ENCODE assay signal across 8 cellular contexts in the genomic region with DNA sequence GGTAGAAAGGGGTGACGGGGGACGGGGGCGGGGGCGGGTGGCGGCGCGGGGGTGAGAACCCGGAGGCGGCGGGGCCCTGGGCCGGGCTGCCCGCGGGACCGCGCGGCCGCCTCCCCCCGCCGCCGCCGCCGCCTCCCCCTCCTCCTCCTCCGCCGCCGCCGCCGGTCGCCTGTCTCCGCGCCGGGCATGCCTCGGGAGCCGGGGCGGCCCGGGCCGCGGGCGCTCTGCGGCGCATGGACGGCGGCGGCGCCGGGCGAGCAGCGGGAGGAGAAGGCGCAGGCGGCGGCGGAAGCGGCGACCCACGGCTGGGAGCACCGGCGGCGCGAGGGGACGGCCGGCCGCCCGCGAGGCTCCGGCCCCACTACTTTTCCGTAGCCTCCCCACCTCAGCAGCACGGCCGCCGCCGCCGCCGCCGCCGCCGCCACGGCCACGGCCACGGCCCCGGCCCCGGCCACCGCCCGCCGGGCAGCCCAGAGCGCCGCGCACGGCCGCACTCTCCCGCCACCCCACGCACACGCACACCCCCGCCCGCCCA. TPM values are rescaled to one million over a fixed set of nuclear protein-coding genes. Genes with fewer than 3 reads are reported as not detected.
DNase-seq lines count a peak whose midpoint lies in the region; ATAC-seq, FAIRE-seq and TF ChIP-seq lines count a peak whose summit lies in the region.

Gene NPAS3 (plus strand): TSS at position 161 of the 535 bp plus-strand sequence.

- H2AK5ac ChIP-seq in H1 (ENCODE audit: low read depth, low read length): no peak within 1 kb of the TSS

- no peak within 1 kb of the TSS for H2BK15ac ChIP-seq in H1 (ENCODE audit: low read length)

- H3K23ac ChIP-seq in H1 (ENCODE audit: insufficient read length): no peak within 1 kb of the TSS

- CTCF ChIA-PET in activated CD4-positive, alpha-beta T cell treated with anti-CD3 and anti-CD28 coated beads for 36 hours (lab: Charles Lee): no interaction called here
- CTCF ChIA-PET in H1 (lab: Charles Lee; ENCODE audit: partially characterized antibody): interaction anchor here (0.6 kb wide), 3 partner anchors 14 to 1368 kb away, joined by 3 read pairs; no protein-coding TSS in a partner anchor

- H3K4me2 ChIP-seq in H1 (ENCODE audit: insufficient read depth in 1 of 2, low read depth in 2 of 2, low read length in 2 of 2): peak within 1 kb of the TSS; percentile 79 to 87

- H2BK12ac ChIP-seq in H1 (ENCODE audit: low read depth, low read length): no peak within 1 kb of the TSS

- no peaks in the 10 kb centered on the region for H3K9me3 ChIP-seq in H1 (ENCODE audit: insufficient read depth in 2 of 2, low read depth in 1 of 2, low read length in 1 of 2)

- 0 out of 2 replicates have a peak within 1 kb of the TSS, but pooled peaks have one; percentile 25 for H4K8ac ChIP-seq in H1 (ENCODE audit: extremely low read depth, insufficient read depth, low read length)

- no peak for FAIRE-seq in H1 (lab: Jason Lieb, UNC)

- H3K27ac Mint-ChIP-seq in activated CD4-positive, alpha-beta T cell treated with anti-CD3 and anti-CD28 coated beads for 36 hours: no peak within 1 kb of the TSS

- no peak within 1 kb of the TSS for H2BK120ac ChIP-seq in H1 (replicated peaks; ENCODE audit: low read depth, low read length)

- H2BK5ac ChIP-seq in H1 (ENCODE audit: low read depth, low read length): no peak within 1 kb of the TSS

- no peak within 1 kb of the TSS for H3K56ac ChIP-seq in H1 (replicated peaks; ENCODE audit: insufficient read length, low read depth, low read length)

- TF ChIP-seq CTCF in H1 (IDR thresholded peaks at IDR 0.05; ENCODE audit: control extremely low read depth in 1 of 3, insufficient read depth in 1 of 3, low read depth in 1 of 3, low read length in 3 of 3): no peak

- no peak within 1 kb of the TSS for H3K27ac ChIP-seq in H1 (ENCODE audit: low read depth, low read length)

- H3K9me3 Mint-ChIP-seq in activated CD4-positive, alpha-beta T cell treated with anti-CD3 and anti-CD28 coated beads for 36 hours (ENCODE audit: low read depth): no peaks in the 10 kb centered on the region

- peak within 1 kb of the TSS; percentile 40 to 75 (median 53) for H3K4me3 ChIP-seq in H1 (ENCODE audit: extremely low read depth in 1 of 4, insufficient read depth in 2 of 4, low read depth in 3 of 4, low read length in 4 of 4)

- H4K20me1 ChIP-seq in H1 (replicated peaks in 1 of 2; ENCODE audit: control insufficient read depth in 1 of 2, insufficient read depth in 2 of 2, low read length in 2 of 2): peaks cover 0 to 4% of the 10 kb centered on the region in 2 experiments

- H3K79me2 ChIP-seq in H1 (ENCODE audit: control insufficient read depth in 1 of 2, insufficient read depth in 2 of 2, low read length in 2 of 2): no peaks in the 10 kb centered on the region

- no peak for TF ChIP-seq EP300 in H1 (IDR thresholded peaks at IDR 0.05; ENCODE audit: borderline replicate concordance in 1 of 2, low read depth in 2 of 2, low read length in 2 of 2)

- peaks cover 49% of the 10 kb centered on the region for H3K27me3 Mint-ChIP-seq in activated CD4-positive, alpha-beta T cell treated with anti-CD3 and anti-CD28 coated beads for 36 hours

- H3K14ac ChIP-seq in H1 (ENCODE audit: insufficient read length): no peak within 1 kb of the TSS

- no peaks in the 10 kb centered on the region for H3K79me1 ChIP-seq in H1 (ENCODE audit: low read depth, low read length)

- H3K4me1 ChIP-seq in H1 (replicated peaks in 1 of 4; ENCODE audit: control insufficient read depth in 3 of 4, insufficient read depth in 4 of 4, low read length in 3 of 4): peaks cover 3 to 16% (median 11%) of the 10 kb centered on the region in 4 experiments; a peak in 6 of 7 replicates

- H2BK20ac ChIP-seq in H1 (ENCODE audit: low read length): no peak within 1 kb of the TSS

- POLR2A ChIA-PET in activated CD4-positive, alpha-beta T cell treated with anti-CD3 and anti-CD28 coated beads for 36 hours (lab: Charles Lee): no interaction called here
- POLR2A ChIA-PET in H1 (lab: Charles Lee; ENCODE audit: partially characterized antibody): interaction anchor here (1.2 kb wide), 1 partner anchor 12 kb away, joined by 3 read pairs; no protein-coding TSS in a partner anchor

- no peak within 1 kb of the TSS for H4K91ac ChIP-seq in H1 (replicated peaks; ENCODE audit: insufficient read length, low read length)

- no peak within 1 kb of the TSS for H4K5ac ChIP-seq in H1 (ENCODE audit: insufficient read length, low read depth, low read length)

- H3K18ac ChIP-seq in H1 (ENCODE audit: extremely low read depth, low read length): peak within 1 kb of the TSS; percentile 32; the same call in 1 of the 2 replicates

- DNase-seq in activated CD4-positive, alpha-beta T cell treated with anti-CD3 and anti-CD28 coated beads for 36 hours: peak; percentile 10
- no peak for DNase-seq in activated CD4-positive, alpha-beta T cell treated with anti-CD3 and anti-CD28 coated beads, Interleukin-2, amount 50 U/mL, for 1 hour
- peak; percentile 54 for DNase-seq in NCI-H774 (lab: John Stamatoyannopoulos, UW)
- no peak for DNase-seq in H1 (ENCODE audit: low read depth in 1 of 2, low spot score in 2 of 2)
- peak; percentile 25 for DNase-seq in myocyte (ENCODE audit: low read depth)
- DNase-seq in activated effector memory CD4-positive, alpha-beta T cell treated with anti-CD3 and anti-CD28 coated beads, Interleukin-2, amount 50 U/mL, for 16 hours: no peak

- H3K9ac ChIP-seq in H1 (replicated peaks in 1 of 4; ENCODE audit: extremely low read depth in 1 of 4, low read depth in 3 of 4, low read length in 3 of 4): peak within 1 kb of the TSS in 3 of 4 experiments; percentile 42 to 79 (median 61); a peak in 3 of 7 replicates

- H3K27me3 ChIP-seq in H1 (replicated peaks in 1 of 4; ENCODE audit: control insufficient read depth in 3 of 4, extremely low read depth in 1 of 4, insufficient read depth in 3 of 4, low read length in 3 of 4): peaks cover 8 to 46% (median 37%) of the 10 kb centered on the region in 4 experiments

- ATAC-seq in activated CD4-positive, alpha-beta T cell treated with anti-CD3 and anti-CD28 coated beads for 36 hours: no peak
- ATAC-seq in GM21723 (IDR thresholded peaks at IDR 0.05; ENCODE audit: unreplicated experiment) (no peak), GM21381 (IDR thresholded peaks at IDR 0.05; ENCODE audit: unreplicated experiment) (no peak)

- no peak within 1 kb of the TSS for H3K4ac ChIP-seq in H1 (replicated peaks; ENCODE audit: insufficient read length, low read depth, low read length)

- no peak within 1 kb of the TSS for H2AFZ ChIP-seq in H1 (ENCODE audit: low read length)

- peaks cover 19% of the 10 kb centered on the region for H3K23me2 ChIP-seq in H1 (ENCODE audit: low read depth, low read length)

- no peak for TF ChIP-seq POLR2A in H1 (IDR thresholded peaks at IDR 0.05; ENCODE audit: control extremely low read depth in 1 of 2, low read depth in 2 of 2, low read length in 2 of 2)

- no peak for TF ChIP-seq RAD21 in H1 (IDR thresholded peaks at IDR 0.05 in 1 of 2, conservative IDR thresholded peaks at IDR 0.05 in 1 of 2; ENCODE audit: low read depth in 2 of 2, low read length in 2 of 2)

- H3K36me3 ChIP-seq in H1 (ENCODE audit: control insufficient read depth in 2 of 4, insufficient read depth in 4 of 4, low read length in 3 of 4): no peaks in the 10 kb centered on the region

- H3K4me1 Mint-ChIP-seq in activated CD4-positive, alpha-beta T cell treated with anti-CD3 and anti-CD28 coated beads for 36 hours: peaks cover 12% of the 10 kb centered on the region

- peak within 1 kb of the TSS; percentile 65 for H3K4me3 Mint-ChIP-seq in activated CD4-positive, alpha-beta T cell treated with anti-CD3 and anti-CD28 coated beads for 36 hours

- intact Hi-C loops in activated CD4-positive, alpha-beta T cell treated with anti-CD3 and anti-CD28 coated beads for 36 hours (cut with DNase I, micrococcal nuclease): loop anchor here (5.0 to 10.0 kb wide), 2 partner anchors 364 to 746 kb away; no protein-coding TSS in a partner anchor

- peaks cover 2% of the 10 kb centered on the region for H3K36me3 Mint-ChIP-seq in activated CD4-positive, alpha-beta T cell treated with anti-CD3 and anti-CD28 coated beads for 36 hours (ENCODE audit: low read depth)

- WGBS in H1 (ENCODE audit: extremely low coverage in 1 of 2, insufficient coverage in 1 of 2, insufficient read length in 1 of 2, insufficient replicate concordance in 2 of 2, low coverage in 1 of 2, low lambda C conversion rate in 2 of 2, missing lambda C conversion rate in 1 of 2), 2 experiments: no CpG with 5 or more reads among the region's 92 CpGs

TF ChIP-seq in H1, 55 proteins besides CTCF, POLR2A, EP300 and RAD21:
- TF ChIP-seq KDM4A (IDR thresholded peaks at IDR 0.05; ENCODE audit: low read depth, low read length, severe bottlenecking): peak; percentile 14
- TF ChIP-seq CTBP2 (IDR thresholded peaks at IDR 0.05; ENCODE audit: borderline replicate concordance, insufficient read depth, insufficient read length, low read length): no peak

RNA-seq across cellular contexts. Expression of gene NPAS3, which starts in this region (rescaled TPM):
- total RNA-seq in activated CD4-positive, alpha-beta T cell treated with anti-CD3 and anti-CD28 coated beads for 36 hours: not detected
- total RNA-seq in H1 (2021; fragmentation: NEBNext Ultra II Directional; extraction: Animal tissue kit (Norgen Biotek cat#: 25700)): 0.60 and 0.63 TPM in 2 replicates
- 0.11 and 0.14 TPM in 2 replicates for polyA plus RNA-seq in H1 (2011; rRNA removed)
- polyA plus RNA-seq in H1 (2011; cell fraction: cytosol; rRNA removed): 0.17 TPM
- polyA plus RNA-seq in H1 (2011; cell fraction: nucleus; rRNA removed): 0.39 TPM
- polyA plus RNA-seq in H1 (2012, experiment 1 of 2): 0.29 to 0.50 TPM (median 0.40 TPM) in 4 replicates
- 0.35 TPM for polyA plus RNA-seq in H1 (2012, experiment 2 of 2)
- 0.36 TPM for polyA plus RNA-seq in H1 (2013, experiment 1 of 2)
- 0.46 TPM for polyA plus RNA-seq in H1 (2013, experiment 2 of 2)
- polyA minus RNA-seq in H1 (2011; rRNA and poly(A)+ RNA removed): 0.98 and 1.0 TPM in 2 replicates
- 2.7 TPM for polyA minus RNA-seq in H1 (2011; cell fraction: cytosol; rRNA and poly(A)+ RNA removed)
- 3.1 TPM for polyA minus RNA-seq in H1 (2011; cell fraction: nucleus; rRNA and poly(A)+ RNA removed)
- 0.10 and 0.19 TPM in 2 replicates for total RNA-seq in myocyte
- polyA plus RNA-seq in myocyte (2012): 0.67 TPM

Comparison
In these comparisons a context has a peak if more than half of its experiments do, and no peak if none do; other contexts are left out.
1. Peak in DNase-seq in activated CD4-positive, alpha-beta T cell treated with anti-CD3 and anti-CD28 coated beads for 36 hours; RNA of the gene not detected or under 1 TPM.
2. Peak in DNase-seq in myocyte; RNA of the gene not detected or under 1 TPM.